8 cellular contexts compared by ENCODE assay signal in genomic region chr13:113298001-113298945, GRCh38. TPM values are rescaled to one million over a fixed set of nuclear protein-coding genes. Genes with fewer than 3 reads are reported as not detected.
DNase-seq lines count a peak whose midpoint lies in the region; ATAC-seq and TF ChIP-seq lines count a peak whose summit lies in the region.

No MANE protein-coding gene starts in this region.

- H3K36me3 ChIP-seq in gastroesophageal sphincter, result peaks cover 0 to 9% of the 10 kb centered on the region in 2 donors

- H3K9me3 Mint-ChIP-seq in T-helper 2 cell treated with Interferon-gamma antibody and Interleukin-4, amounts not matched to agents 5 μg/mL and 100 μg/mL, for 36 hours, result peaks cover 5% of the 10 kb centered on the region

- TF ChIP-seq POLR2A in gastroesophageal sphincter (IDR thresholded peaks at IDR 0.05), result no peak

- H3K4me3 ChIP-seq in gastroesophageal sphincter (peak overlapping the region; percentile 81 to 95), skin epidermis (peak overlapping the region; percentile 66 to 97 (median 95))

- WGBS in gastroesophageal sphincter (ENCODE audit: low coverage in 1 of 2), 2 donors, result 16 to 27% methylated on average over 13 to 17 of the region's 21 CpGs

- no peak for TF ChIP-seq CTCF in gastroesophageal sphincter (IDR thresholded peaks at IDR 0.05)

- DNase-seq in T-helper 2 cell treated with Interferon-gamma antibody and Interleukin-4, amounts not matched to agents 5 μg/mL and 100 μg/mL, for 36 hours (ENCODE audit: low spot score), result no peak
- DNase-seq in T-helper 2 cell, result no peak
- DNase-seq in T-helper 17 cell, result no peak
- no peak for DNase-seq in pons (ENCODE audit: low spot score)
- no peak for DNase-seq in NCI-H345 (lab: John Stamatoyannopoulos, UW)
- no peak for DNase-seq in LoVo (ENCODE audit: low spot score)

- H3K4me1 ChIP-seq in gastroesophageal sphincter, result peaks cover 0 to 58% (median 17%) of the 10 kb centered on the region in 3 donors

- H3K27me3 ChIP-seq in gastroesophageal sphincter, result no peaks in the 10 kb centered on the region

- no peaks in the 10 kb centered on the region for H3K9me3 ChIP-seq in T-helper 17 cell (ENCODE audit: control insufficient read depth, low read length, poor library complexity, severe bottlenecking)
- H3K9me3 ChIP-seq in gastroesophageal sphincter, result no peaks in the 10 kb centered on the region

- H3K27ac ChIP-seq in gastroesophageal sphincter (peak overlapping the region in 3 of 4 donors; percentile 88 to 93 (median 91)), skin epidermis (peak overlapping the region in 20 of 21 experiments; percentile 73 to 98 (median 94))

- peak overlapping the region; percentile 96 for H3K4me3 Mint-ChIP-seq in T-helper 2 cell treated with Interferon-gamma antibody and Interleukin-4, amounts not matched to agents 5 μg/mL and 100 μg/mL, for 36 hours
- peak overlapping the region; percentile 95 for H3K4me3 Mint-ChIP-seq in T-helper 17 cell

- peaks cover 6% of the 10 kb centered on the region for H3K36me3 Mint-ChIP-seq in T-helper 2 cell treated with Interferon-gamma antibody and Interleukin-4, amounts not matched to agents 5 μg/mL and 100 μg/mL, for 36 hours (ENCODE audit: low read depth)
- no peaks in the 10 kb centered on the region for H3K36me3 Mint-ChIP-seq in T-helper 17 cell (ENCODE audit: low read depth)

- peaks cover 26% of the 10 kb centered on the region for H3K4me1 Mint-ChIP-seq in T-helper 2 cell treated with Interferon-gamma antibody and Interleukin-4, amounts not matched to agents 5 μg/mL and 100 μg/mL, for 36 hours (ENCODE audit: low read depth)
- peaks cover 26% of the 10 kb centered on the region for H3K4me1 Mint-ChIP-seq in T-helper 17 cell

- H3K27ac Mint-ChIP-seq in T-helper 2 cell treated with Interferon-gamma antibody and Interleukin-4, amounts not matched to agents 5 μg/mL and 100 μg/mL, for 36 hours, result peak overlapping the region; percentile 97
- peak overlapping the region; percentile 74 for H3K27ac Mint-ChIP-seq in T-helper 17 cell

- ATAC-seq in T-helper 17 cell (no peak), gastroesophageal sphincter (no peak)

- no peak for TF ChIP-seq EP300 in gastroesophageal sphincter (IDR thresholded peaks at IDR 0.05)

- peaks cover 23% of the 10 kb centered on the region for H3K27me3 Mint-ChIP-seq in T-helper 2 cell treated with Interferon-gamma antibody and Interleukin-4, amounts not matched to agents 5 μg/mL and 100 μg/mL, for 36 hours (ENCODE audit: low read depth)
- no peaks in the 10 kb centered on the region for H3K27me3 Mint-ChIP-seq in T-helper 17 cell

RNA-seq across cellular contexts. Expression of gene LAMP1, which starts 1.2 kb away (rescaled TPM):
- total RNA-seq in T-helper 17 cell, result 100 to 1,000 TPM in 1 of 2 donors, 10 to 100 TPM in 1; 92.5 to 102 TPM
- total RNA-seq in gastroesophageal sphincter, result 100 to 1,000 TPM in 3 of 4 donors, 10 to 100 TPM in 1; 97.9 to 151 (median 128) TPM
